In the genomic region with DNA sequence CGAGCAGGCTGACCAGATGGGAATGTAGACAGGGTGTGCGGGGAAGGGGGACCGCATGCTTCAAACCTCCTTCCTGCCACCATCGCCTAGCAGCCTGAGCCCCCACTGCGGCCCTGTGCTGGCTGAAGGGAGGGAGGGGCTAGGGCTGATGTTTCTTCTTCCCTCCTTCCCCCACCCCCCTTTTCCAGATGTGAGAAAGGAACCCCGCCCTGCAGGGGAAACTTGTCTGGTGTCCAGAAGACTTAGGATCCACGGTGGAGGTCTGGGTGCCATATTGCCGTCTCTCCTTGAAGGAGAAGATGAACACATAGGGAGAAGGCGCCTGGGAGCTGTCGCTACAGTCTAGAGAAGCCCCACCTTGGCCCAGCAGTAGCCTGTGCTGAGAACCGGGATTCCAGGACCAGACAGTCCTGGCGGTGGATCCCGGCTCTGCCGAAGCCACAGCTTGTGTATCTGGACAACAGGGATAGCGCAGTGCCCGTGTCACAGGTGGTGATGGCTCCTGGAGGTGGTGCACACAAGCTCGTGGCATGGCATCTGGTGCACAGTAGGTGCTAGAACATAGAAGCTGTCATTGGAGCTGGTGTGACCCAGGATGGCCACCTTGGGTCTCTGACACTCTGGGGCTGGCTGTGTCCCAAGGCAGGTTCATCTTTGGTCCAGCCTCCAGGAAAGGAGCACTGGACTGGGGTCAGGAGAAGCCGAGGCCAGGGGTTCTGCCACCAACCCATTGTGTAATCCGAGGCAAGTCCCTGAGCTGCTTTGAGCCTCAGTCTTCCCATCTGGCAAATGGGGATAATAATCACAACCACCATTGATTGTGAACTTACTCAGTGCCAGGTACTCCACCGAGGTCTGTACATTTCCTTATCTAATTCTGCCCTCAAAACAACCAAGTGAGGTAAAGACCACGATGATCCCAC, we compare ENCODE assay signal across 8 cellular contexts.
A peak's percentile ranks its signal among the peaks of the same experiment; 100 is the strongest.
DNase-seq lines count a peak whose midpoint lies in the region; ATAC-seq, FAIRE-seq and TF ChIP-seq lines count a peak whose summit lies in the region.

No MANE protein-coding gene starts in this region.

- H4K20me1 ChIP-seq in K562 (replicated peaks; ENCODE audit: control insufficient read depth, insufficient read depth, low read length) = no peaks in the 10 kb centered on the region

- peak overlapping the region; percentile 99 for H3K27ac Mint-ChIP-seq in memory B cell

- no peak for FAIRE-seq in K562 (lab: Jason Lieb, UNC)

- no TSS peak for BruUV-seq in K562 (replicated peaks; lab: Mats Ljungman, UMichigan)

- peaks cover 3% of the 10 kb centered on the region for H3K36me3 Mint-ChIP-seq in memory B cell

- intact Hi-C loops in K562 (cut with micrococcal nuclease) = no loop called here

- no peak overlapping the region for H3K4me2 ChIP-seq in K562 (ENCODE audit: insufficient read depth, low read length)

- peaks cover 25% of the 10 kb centered on the region for H3K4me1 ChIP-seq in HUES64 (ENCODE audit: insufficient read depth, low read length)
- peaks cover 39 to 51% of the 10 kb centered on the region in 2 experiments for H3K4me1 ChIP-seq in K562 (replicated peaks in 1 of 2; ENCODE audit: control insufficient read depth in 2 of 2, insufficient read depth in 2 of 2, low read length in 2 of 2)
- H3K4me1 ChIP-seq in stomach smooth muscle (ENCODE audit: control insufficient read depth, insufficient read depth, low read length) = peaks cover 38% of the 10 kb centered on the region

- in situ Hi-C loops in K562 (cut with MboI) = loop anchor here (5.0 to 10.0 kb wide), 2 partner anchors 42 to 240 kb away; a partner anchor contains a TSS

- TF ChIP-seq RAD21 in K562 (CRISPR knock-in tag; conservative IDR thresholded peaks at IDR 0.05 in 1 of 2, IDR thresholded peaks at IDR 0.05 in 1 of 2) = no peak

- CTCF ChIA-PET in K562 (lab: Yijun Ruan, JAX; ENCODE audit: low intra/inter-chr PET ratio) = no interaction called here

- peak overlapping the region; percentile 98; the same call in 1 of the 2 replicates for H3K27ac ChIP-seq in HUES64 (ENCODE audit: low read depth, low read length)
- H3K27ac ChIP-seq in K562 (ENCODE audit: extremely low read depth, low read depth, low read length) = peak overlapping the region; percentile 99; the same call in 2 of the 3 replicates
- peak overlapping the region; percentile 98 for H3K27ac ChIP-seq in stomach smooth muscle (ENCODE audit: low read length)

- POLR2A ChIA-PET in K562 (lab: Yijun Ruan, JAX) = interaction anchor here (1.0 kb wide), 1 partner anchor 12 kb away, joined by 4 read pairs; no protein-coding TSS in a partner anchor

- H3K27me3 Mint-ChIP-seq in memory B cell = peaks cover 4% of the 10 kb centered on the region

- H3K9ac ChIP-seq in HUES64 (ENCODE audit: low read depth, low read length) (0 out of 2 replicates have a peak overlapping the region, but pooled peaks have one; percentile 96), K562 (ENCODE audit: insufficient read depth in 1 of 2, low read depth in 2 of 2, low read length in 2 of 2) (peak overlapping the region; percentile 98 to 99), stomach smooth muscle (ENCODE audit: low read length in 2 of 2) (peak overlapping the region in 1 of 2 donors; percentile 95)

- H3K27me3 ChIP-seq in HUES64 (ENCODE audit: insufficient read depth, low read length) = no peaks in the 10 kb centered on the region
- no peaks in the 10 kb centered on the region for H3K27me3 ChIP-seq in K562 (ENCODE audit: control insufficient read depth in 2 of 2, insufficient read depth in 2 of 2, low read length in 2 of 2)
- H3K27me3 ChIP-seq in stomach smooth muscle (ENCODE audit: control insufficient read depth in 1 of 2, insufficient read depth in 2 of 2, low read length in 2 of 2) = no peaks in the 10 kb centered on the region

- peak in 2 of 4 experiments; percentile 39 to 41 for DNase-seq in K562 (ENCODE audit: extremely low read depth in 1 of 4, low spot score in 3 of 4)
- no peak for DNase-seq in memory B cell (ENCODE audit: low spot score in 2 of 2)
- DNase-seq in stimulated activated CD4-positive, alpha-beta T cell treated with anti-CD3 and anti-CD28 coated beads, Interleukin-2, amount 100 ng/mL, for 48 hours = no peak

- no peaks in the 10 kb centered on the region for H3K9me1 ChIP-seq in K562 (ENCODE audit: control insufficient read depth, insufficient read depth, low read length)

- peak overlapping the region; percentile 74 for H2AFZ ChIP-seq in K562 (ENCODE audit: low read depth, low read length)

- peaks cover 2% of the 10 kb centered on the region; the same call in 1 of the 3 replicates for H3K79me2 ChIP-seq in K562 (ENCODE audit: control insufficient read depth, insufficient read depth, low read length)

- no peak for TF ChIP-seq POLR2A in K562 (conservative IDR thresholded peaks at IDR 0.05)

- 76% methylated on average over 18 of the region's 21 CpGs for WGBS in HUES64
- WGBS in K562 (ENCODE audit: insufficient coverage, low coverage, missing lambda C conversion rate) = 65% methylated on average over 20 of the region's 21 CpGs

- H3K36me3 ChIP-seq in HUES64 (ENCODE audit: insufficient read depth, low read length) (no peaks in the 10 kb centered on the region), K562 (ENCODE audit: control insufficient read depth, insufficient read depth, low read length) (no peaks in the 10 kb centered on the region), stomach smooth muscle (ENCODE audit: control insufficient read depth in 2 of 2, insufficient read depth in 2 of 2, low read length in 2 of 2) (no peaks in the 10 kb centered on the region)

- H3K4me3 Mint-ChIP-seq in memory B cell = no peak overlapping the region

- peaks cover 19% of the 10 kb centered on the region for H3K4me1 Mint-ChIP-seq in memory B cell

- H3K9me3 ChIP-seq in HUES64 (ENCODE audit: insufficient read depth, low read depth, low read length) (no peaks in the 10 kb centered on the region), K562 (replicated peaks; ENCODE audit: control insufficient read depth, insufficient read depth, low read depth, low read length) (no peaks in the 10 kb centered on the region), stomach smooth muscle (ENCODE audit: control insufficient read depth in 2 of 2, low read length in 2 of 2) (no peaks in the 10 kb centered on the region)

- TF ChIP-seq CTCF in K562 (IDR thresholded peaks at IDR 0.05 in 2 of 3, conservative IDR thresholded peaks at IDR 0.05 in 1 of 3; ENCODE audit: insufficient read depth in 2 of 3, low read depth in 1 of 3, low read length in 3 of 3) = no peak

- no peak for TF ChIP-seq EP300 in K562 (IDR thresholded peaks at IDR 0.05; ENCODE audit: low read length)

- 0 out of 2 replicates have a peak overlapping the region, but pooled peaks have one; percentile 57 for H3K4me3 ChIP-seq in HUES64 (ENCODE audit: low read length)
- no peak overlapping the region for H3K4me3 ChIP-seq in K562
- no peak overlapping the region for H3K4me3 ChIP-seq in stomach smooth muscle (ENCODE audit: low read length in 2 of 2)

- H3K9me3 Mint-ChIP-seq in memory B cell = peaks cover 7% of the 10 kb centered on the region

- peak; percentile 4 for ATAC-seq in K562
- no peak for ATAC-seq in memory B cell (ENCODE audit: low read depth)
- no peak for ATAC-seq in HG03159 (IDR thresholded peaks at IDR 0.05; ENCODE audit: unreplicated experiment)
- ATAC-seq in GM21423 (IDR thresholded peaks at IDR 0.05; ENCODE audit: unreplicated experiment) = no peak
- ATAC-seq in HG02642 (IDR thresholded peaks at IDR 0.05; ENCODE audit: poor library complexity, unreplicated experiment) = no peak

TF ChIP-seq in K562, 482 proteins besides CTCF, POLR2A, EP300 and RAD21 (continues in another document):
- TF ChIP-seq HDAC2 (IDR thresholded peaks at IDR 0.05) = peak; percentile 85; the same call in 1 of the 2 replicates
- TF ChIP-seq LCOR (CRISPR knock-in tag; IDR thresholded peaks at IDR 0.05) = no peak
- peak; percentile 95 for TF ChIP-seq SMARCA5 (IDR thresholded peaks at IDR 0.05)
- no peak for TF ChIP-seq ZNF274 (IDR thresholded peaks at IDR 0.05; ENCODE audit: borderline replicate concordance, low read depth, low read length)
- TF ChIP-seq FOXK2 (conservative IDR thresholded peaks at IDR 0.05 in 1 of 2, IDR thresholded peaks at IDR 0.05 in 1 of 2; ENCODE audit: low read depth in 2 of 2) = no peak
- TF ChIP-seq CHD4 (IDR thresholded peaks at IDR 0.05; ENCODE audit: insufficient read depth, insufficient replicate concordance, low read depth, low read length, poor library complexity, severe bottlenecking) = peak; percentile 83
- TF ChIP-seq SP1 (CRISPR knock-in tag; IDR thresholded peaks at IDR 0.05) = peak; percentile 66; the same call in 1 of the 2 replicates
- TF ChIP-seq FOXP1 (CRISPR knock-in tag; IDR thresholded peaks at IDR 0.05) = no peak
- TF ChIP-seq, protein P1, sequence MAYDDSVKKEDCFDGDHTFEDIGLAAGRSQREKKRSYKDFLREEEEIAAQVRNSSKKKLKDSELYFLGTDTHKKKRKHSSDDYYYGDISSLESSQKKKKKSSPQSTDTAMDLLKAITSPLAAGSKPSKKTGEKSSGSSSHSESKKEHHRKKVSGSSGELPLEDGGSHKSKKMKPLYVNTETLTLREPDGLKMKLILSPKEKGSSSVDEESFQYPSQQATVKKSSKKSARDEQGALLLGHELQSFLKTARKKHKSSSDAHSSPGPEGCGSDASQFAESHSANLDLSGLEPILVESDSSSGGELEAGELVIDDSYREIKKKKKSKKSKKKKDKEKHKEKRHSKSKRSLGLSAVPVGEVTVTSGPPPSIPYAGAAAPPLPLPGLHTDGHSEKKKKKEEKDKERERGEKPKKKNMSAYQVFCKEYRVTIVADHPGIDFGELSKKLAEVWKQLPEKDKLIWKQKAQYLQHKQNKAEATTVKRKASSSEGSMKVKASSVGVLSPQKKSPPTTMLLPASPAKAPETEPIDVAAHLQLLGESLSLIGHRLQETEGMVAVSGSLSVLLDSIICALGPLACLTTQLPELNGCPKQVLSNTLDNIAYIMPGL (CRISPR knock-in tag; IDR thresholded peaks at IDR 0.05) = no peak
- TF ChIP-seq ZNF436 (CRISPR knock-in tag; IDR thresholded peaks at IDR 0.05) = no peak
- TF ChIP-seq SIN3A (IDR thresholded peaks at IDR 0.05; ENCODE audit: borderline replicate concordance in 2 of 2, control insufficient read depth in 1 of 2, low read depth in 2 of 2, low read length in 2 of 2) = no peak
